1 cellular context compared by ENCODE assay signal in the genomic region with DNA sequence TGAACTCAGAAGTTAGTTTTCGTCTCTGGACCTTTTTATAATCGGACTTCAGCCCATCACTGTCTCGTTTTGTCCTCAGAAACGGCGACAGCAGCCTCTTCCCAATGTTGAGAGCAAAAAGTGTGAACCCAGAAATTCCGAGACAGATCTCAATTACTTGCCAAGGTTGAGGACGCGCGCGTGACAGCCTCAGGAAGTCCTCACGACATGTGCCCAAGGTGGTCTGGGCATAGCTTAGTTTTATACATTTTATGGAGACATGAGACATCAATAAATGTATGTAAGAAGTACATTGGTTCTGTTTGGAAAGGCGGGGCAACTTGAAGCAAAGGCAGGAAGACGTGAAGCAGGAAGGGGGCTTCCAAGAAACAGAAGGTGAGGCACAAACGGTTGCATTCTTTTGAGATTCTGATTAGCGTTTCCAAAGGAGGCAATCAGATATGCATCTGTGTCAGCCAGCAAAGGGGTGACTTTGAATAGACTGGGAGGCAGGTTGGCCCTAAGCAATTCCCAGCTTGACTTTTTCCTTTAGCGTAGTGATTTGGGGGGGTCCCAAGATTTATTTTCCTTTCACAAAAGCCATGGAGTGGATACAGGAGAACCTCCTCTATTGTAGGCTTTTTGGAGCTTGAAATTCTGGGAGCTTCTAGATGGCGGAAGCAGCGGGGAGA.
A peak's percentile ranks its signal among the peaks of the same experiment; 100 is the strongest.
TF ChIP-seq lines count a peak whose summit lies in the region.

No MANE protein-coding gene starts in this region.

TF ChIP-seq in K562, 482 proteins besides CTCF, POLR2A, EP300 and RAD21 (continued from another document):
- TF ChIP-seq, protein P1, sequence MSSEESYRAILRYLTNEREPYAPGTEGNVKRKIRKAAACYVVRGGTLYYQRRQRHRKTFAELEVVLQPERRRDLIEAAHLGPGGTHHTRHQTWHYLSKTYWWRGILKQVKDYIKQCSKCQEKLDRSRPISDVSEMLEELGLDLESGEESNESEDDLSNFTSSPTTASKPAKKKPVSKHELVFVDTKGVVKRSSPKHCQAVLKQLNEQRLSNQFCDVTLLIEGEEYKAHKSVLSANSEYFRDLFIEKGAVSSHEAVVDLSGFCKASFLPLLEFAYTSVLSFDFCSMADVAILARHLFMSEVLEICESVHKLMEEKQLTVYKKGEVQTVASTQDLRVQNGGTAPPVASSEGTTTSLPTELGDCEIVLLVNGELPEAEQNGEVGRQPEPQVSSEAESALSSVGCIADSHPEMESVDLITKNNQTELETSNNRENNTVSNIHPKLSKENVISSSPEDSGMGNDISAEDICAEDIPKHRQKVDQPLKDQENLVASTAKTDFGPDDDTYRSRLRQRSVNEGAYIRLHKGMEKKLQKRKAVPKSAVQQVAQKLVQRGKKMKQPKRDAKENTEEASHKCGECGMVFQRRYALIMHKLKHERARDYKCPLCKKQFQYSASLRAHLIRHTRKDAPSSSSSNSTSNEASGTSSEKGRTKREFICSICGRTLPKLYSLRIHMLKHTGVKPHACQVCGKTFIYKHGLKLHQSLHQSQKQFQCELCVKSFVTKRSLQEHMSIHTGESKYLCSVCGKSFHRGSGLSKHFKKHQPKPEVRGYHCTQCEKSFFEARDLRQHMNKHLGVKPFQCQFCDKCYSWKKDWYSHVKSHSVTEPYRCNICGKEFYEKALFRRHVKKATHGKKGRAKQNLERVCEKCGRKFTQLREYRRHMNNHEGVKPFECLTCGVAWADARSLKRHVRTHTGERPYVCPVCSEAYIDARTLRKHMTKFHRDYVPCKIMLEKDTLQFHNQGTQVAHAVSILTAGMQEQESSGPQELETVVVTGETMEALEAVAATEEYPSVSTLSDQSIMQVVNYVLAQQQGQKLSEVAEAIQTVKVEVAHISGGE (CRISPR knock-in tag; IDR thresholded peaks at IDR 0.05): peak in 1 of 3 experiments; percentile 51; a peak in 1 of 6 replicates
- TF ChIP-seq XRCC3 (IDR thresholded peaks at IDR 0.05) (no peak), ZNF197 (CRISPR knock-in tag; IDR thresholded peaks at IDR 0.05; ENCODE audit: low read depth) (no peak; the same call in 1 of the 2 replicates), BRD4 (IDR thresholded peaks at IDR 0.05) (no peak), TAF7 (tag; IDR thresholded peaks at IDR 0.05) (peak; percentile 13; the same call in 1 of the 2 replicates), HDAC3 (IDR thresholded peaks at IDR 0.05; ENCODE audit: borderline replicate concordance, partially characterized antibody) (no peak), CBX3 (IDR thresholded peaks at IDR 0.05; ENCODE audit: borderline replicate concordance in 1 of 2, low read length in 2 of 2) (no peak), TBL1XR1 (IDR thresholded peaks at IDR 0.05; ENCODE audit: low read length in 2 of 2) (no peak), GABPA (tag; conservative IDR thresholded peaks at IDR 0.05; ENCODE audit: low read depth) (peak; percentile 68), NR1H2 (CRISPR knock-in tag; IDR thresholded peaks at IDR 0.05) (peak; percentile 57), NCOA2 (IDR thresholded peaks at IDR 0.05; ENCODE audit: partially characterized antibody in 2 of 2) (no peak), ZNF445 (CRISPR knock-in tag; IDR thresholded peaks at IDR 0.05; ENCODE audit: low read depth) (no peak)
- TF ChIP-seq, protein P2, sequence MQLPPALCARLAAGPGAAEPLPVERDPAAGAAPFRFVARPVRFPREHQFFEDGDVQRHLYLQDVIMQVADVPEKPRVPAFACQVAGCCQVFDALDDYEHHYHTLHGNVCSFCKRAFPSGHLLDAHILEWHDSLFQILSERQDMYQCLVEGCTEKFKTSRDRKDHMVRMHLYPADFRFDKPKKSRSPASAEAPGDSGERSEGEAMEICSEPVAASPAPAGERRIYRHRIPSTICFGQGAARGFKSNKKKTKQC (CRISPR knock-in tag; IDR thresholded peaks at IDR 0.05): no peak
- TF ChIP-seq, protein P3, sequence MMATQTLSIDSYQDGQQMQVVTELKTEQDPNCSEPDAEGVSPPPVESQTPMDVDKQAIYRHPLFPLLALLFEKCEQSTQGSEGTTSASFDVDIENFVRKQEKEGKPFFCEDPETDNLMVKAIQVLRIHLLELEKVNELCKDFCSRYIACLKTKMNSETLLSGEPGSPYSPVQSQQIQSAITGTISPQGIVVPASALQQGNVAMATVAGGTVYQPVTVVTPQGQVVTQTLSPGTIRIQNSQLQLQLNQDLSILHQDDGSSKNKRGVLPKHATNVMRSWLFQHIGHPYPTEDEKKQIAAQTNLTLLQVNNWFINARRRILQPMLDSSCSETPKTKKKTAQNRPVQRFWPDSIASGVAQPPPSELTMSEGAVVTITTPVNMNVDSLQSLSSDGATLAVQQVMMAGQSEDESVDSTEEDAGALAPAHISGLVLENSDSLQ (IDR thresholded peaks at IDR 0.05): peak; percentile 26; the same call in 1 of the 2 replicates
- TF ChIP-seq, protein P4, sequence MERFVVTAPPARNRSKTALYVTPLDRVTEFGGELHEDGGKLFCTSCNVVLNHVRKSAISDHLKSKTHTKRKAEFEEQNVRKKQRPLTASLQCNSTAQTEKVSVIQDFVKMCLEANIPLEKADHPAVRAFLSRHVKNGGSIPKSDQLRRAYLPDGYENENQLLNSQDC (CRISPR knock-in tag; IDR thresholded peaks at IDR 0.05): no peak
- TF ChIP-seq, protein P5, sequence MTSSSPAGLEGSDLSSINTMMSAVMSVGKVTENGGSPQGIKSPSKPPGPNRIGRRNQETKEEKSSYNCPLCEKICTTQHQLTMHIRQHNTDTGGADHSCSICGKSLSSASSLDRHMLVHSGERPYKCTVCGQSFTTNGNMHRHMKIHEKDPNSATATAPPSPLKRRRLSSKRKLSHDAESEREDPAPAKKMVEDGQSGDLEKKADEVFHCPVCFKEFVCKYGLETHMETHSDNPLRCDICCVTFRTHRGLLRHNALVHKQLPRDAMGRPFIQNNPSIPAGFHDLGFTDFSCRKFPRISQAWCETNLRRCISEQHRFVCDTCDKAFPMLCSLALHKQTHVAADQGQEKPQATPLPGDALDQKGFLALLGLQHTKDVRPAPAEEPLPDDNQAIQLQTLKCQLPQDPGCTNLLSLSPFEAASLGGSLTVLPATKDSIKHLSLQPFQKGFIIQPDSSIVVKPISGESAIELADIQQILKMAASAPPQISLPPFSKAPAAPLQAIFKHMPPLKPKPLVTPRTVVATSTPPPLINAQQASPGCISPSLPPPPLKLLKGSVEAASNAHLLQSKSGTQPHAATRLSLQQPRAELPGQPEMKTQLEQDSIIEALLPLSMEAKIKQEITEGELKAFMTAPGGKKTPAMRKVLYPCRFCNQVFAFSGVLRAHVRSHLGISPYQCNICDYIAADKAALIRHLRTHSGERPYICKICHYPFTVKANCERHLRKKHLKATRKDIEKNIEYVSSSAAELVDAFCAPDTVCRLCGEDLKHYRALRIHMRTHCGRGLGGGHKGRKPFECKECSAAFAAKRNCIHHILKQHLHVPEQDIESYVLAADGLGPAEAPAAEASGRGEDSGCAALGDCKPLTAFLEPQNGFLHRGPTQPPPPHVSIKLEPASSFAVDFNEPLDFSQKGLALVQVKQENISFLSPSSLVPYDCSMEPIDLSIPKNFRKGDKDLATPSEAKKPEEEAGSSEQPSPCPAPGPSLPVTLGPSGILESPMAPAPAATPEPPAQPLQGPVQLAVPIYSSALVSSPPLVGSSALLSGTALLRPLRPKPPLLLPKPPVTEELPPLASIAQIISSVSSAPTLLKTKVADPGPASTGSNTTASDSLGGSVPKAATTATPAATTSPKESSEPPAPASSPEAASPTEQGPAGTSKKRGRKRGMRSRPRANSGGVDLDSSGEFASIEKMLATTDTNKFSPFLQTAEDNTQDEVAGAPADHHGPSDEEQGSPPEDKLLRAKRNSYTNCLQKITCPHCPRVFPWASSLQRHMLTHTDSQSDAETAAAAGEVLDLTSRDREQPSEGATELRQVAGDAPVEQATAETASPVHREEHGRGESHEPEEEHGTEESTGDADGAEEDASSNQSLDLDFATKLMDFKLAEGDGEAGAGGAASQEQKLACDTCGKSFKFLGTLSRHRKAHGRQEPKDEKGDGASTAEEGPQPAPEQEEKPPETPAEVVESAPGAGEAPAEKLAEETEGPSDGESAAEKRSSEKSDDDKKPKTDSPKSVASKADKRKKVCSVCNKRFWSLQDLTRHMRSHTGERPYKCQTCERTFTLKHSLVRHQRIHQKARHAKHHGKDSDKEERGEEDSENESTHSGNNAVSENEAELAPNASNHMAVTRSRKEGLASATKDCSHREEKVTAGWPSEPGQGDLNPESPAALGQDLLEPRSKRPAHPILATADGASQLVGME (CRISPR knock-in tag; IDR thresholded peaks at IDR 0.05): no peak
- TF ChIP-seq, protein P6, sequence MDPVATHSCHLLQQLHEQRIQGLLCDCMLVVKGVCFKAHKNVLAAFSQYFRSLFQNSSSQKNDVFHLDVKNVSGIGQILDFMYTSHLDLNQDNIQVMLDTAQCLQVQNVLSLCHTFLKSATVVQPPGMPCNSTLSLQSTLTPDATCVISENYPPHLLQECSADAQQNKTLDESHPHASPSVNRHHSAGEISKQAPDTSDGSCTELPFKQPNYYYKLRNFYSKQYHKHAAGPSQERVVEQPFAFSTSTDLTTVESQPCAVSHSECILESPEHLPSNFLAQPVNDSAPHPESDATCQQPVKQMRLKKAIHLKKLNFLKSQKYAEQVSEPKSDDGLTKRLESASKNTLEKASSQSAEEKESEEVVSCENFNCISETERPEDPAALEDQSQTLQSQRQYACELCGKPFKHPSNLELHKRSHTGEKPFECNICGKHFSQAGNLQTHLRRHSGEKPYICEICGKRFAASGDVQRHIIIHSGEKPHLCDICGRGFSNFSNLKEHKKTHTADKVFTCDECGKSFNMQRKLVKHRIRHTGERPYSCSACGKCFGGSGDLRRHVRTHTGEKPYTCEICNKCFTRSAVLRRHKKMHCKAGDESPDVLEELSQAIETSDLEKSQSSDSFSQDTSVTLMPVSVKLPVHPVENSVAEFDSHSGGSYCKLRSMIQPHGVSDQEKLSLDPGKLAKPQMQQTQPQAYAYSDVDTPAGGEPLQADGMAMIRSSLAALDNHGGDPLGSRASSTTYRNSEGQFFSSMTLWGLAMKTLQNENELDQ (CRISPR knock-in tag; IDR thresholded peaks at IDR 0.05; ENCODE audit: borderline replicate concordance): no peak
